10 cellular contexts compared by ENCODE assay signal in genomic region chr10:23362879-23363787, GRCh38.
DNase-seq lines count a peak whose midpoint lies in the region; ATAC-seq and TF ChIP-seq lines count a peak whose summit lies in the region.
"Had no signal": no experiment of that assay in that cellular context is flagged by ENCODE, and none has a peak within 500 bp of the region (broad histone marks: within the 10 kb centered on the region; RNA-seq: fewer than 3 reads in every experiment).

No MANE protein-coding gene starts in this region.

- H3K4me1 ChIP-seq in MM.1S (ENCODE audit: low read length), result peaks cover 4% of the 10 kb centered on the region; the same call in 1 of the 2 replicates
- H3K4me1 ChIP-seq: neural progenitor cell had no signal

- H3K4me3 ChIP-seq in MM.1S (ENCODE audit: low read length), result no peak overlapping the region
- H3K4me3 ChIP-seq: neural progenitor cell had no signal

- H3K9ac ChIP-seq in MM.1S (ENCODE audit: low read length), result no peak overlapping the region
- H3K9ac ChIP-seq: neural progenitor cell had no signal

- no peak overlapping the region for H2AFZ ChIP-seq in MM.1S (ENCODE audit: low read length)
- H2AFZ ChIP-seq: neural progenitor cell had no signal

- peak; percentile 37 for DNase-seq in stimulated activated CD4-positive, alpha-beta T cell treated with anti-CD3 and anti-CD28 coated beads, Interleukin-12 subunit alpha, Interleukin-12 subunit beta, amount 100 ng/mL, for 4 hours
- DNase-seq in stimulated activated CD4-positive, alpha-beta T cell treated with anti-CD3 and anti-CD28 coated beads, Interleukin-2, amount 100 ng/mL, for 48 hours, result no peak
- DNase-seq in activated T-cell treated with anti-CD3 and anti-CD28 coated beads, Interleukin-2, amount 50 U/mL, for 1 hour, result peak; percentile 36
- DNase-seq in MM.1S (no peak), NCI-H774 (lab: John Stamatoyannopoulos, UW) (no peak), NK-92 (lab: John Stamatoyannopoulos, UW; ENCODE audit: unreplicated experiment) (no peak), SIG-M5 (lab: John Stamatoyannopoulos, UW) (no peak)
- DNase-seq: activated gamma-delta T cell treated with Interleukin-2 at 50 U/mL for 16 hours had no signal

- peak; percentile 36 for ATAC-seq in HG03095 (IDR thresholded peaks at IDR 0.05; ENCODE audit: unreplicated experiment)

- no peaks in the 10 kb centered on the region for H3K9me3 ChIP-seq in MM.1S (replicated peaks; ENCODE audit: insufficient read depth, low read length)

- no peaks in the 10 kb centered on the region for H3K27me3 ChIP-seq in MM.1S (replicated peaks; ENCODE audit: insufficient read depth, low read length)
- H3K27me3 ChIP-seq: neural progenitor cell had no signal

- no peak for TF ChIP-seq CTCF in MM.1S (IDR thresholded peaks at IDR 0.05; ENCODE audit: low read length)

- H3K79me2 ChIP-seq in MM.1S (ENCODE audit: low read length), result no peaks in the 10 kb centered on the region

- H3K4me2 ChIP-seq in MM.1S (ENCODE audit: low read depth, low read length), result no peak overlapping the region
- H3K4me2 ChIP-seq: neural progenitor cell had no signal

- no peaks in the 10 kb centered on the region for H3F3A ChIP-seq in MM.1S (ENCODE audit: insufficient read depth, low read length)

- H3K9me2 ChIP-seq in MM.1S (replicated peaks; ENCODE audit: insufficient read depth, low read length), result no peaks in the 10 kb centered on the region

- H3K27ac ChIP-seq in MM.1S (ENCODE audit: low read length), result no peak overlapping the region
- H3K27ac ChIP-seq: neural progenitor cell had no signal

- H3K36me3 ChIP-seq in MM.1S (replicated peaks; ENCODE audit: insufficient read depth, low read length), result no peaks in the 10 kb centered on the region
- H3K36me3 ChIP-seq: neural progenitor cell had no signal

- no peaks in the 10 kb centered on the region for H4K20me1 ChIP-seq in MM.1S (ENCODE audit: insufficient read depth, low read length)

Comparison
In these comparisons a context has a peak if more than half of its experiments do, and no peak if none do; other contexts are left out.
1. DNase-seq: peak in stimulated activated CD4-positive, alpha-beta T cell treated with anti-CD3 and anti-CD28 coated beads, Interleukin-12 subunit alpha, Interleukin-12 subunit beta, amount 100 ng/mL, for 4 hours (single experiment) and activated T-cell treated with anti-CD3 and anti-CD28 coated beads, Interleukin-2, amount 50 U/mL, for 1 hour (single experiment); none in stimulated activated CD4-positive, alpha-beta T cell treated with anti-CD3 and anti-CD28 coated beads, Interleukin-2, amount 100 ng/mL, for 48 hours (0 of 2), MM.1S (single experiment), NCI-H774 (single experiment), NK-92 (single experiment) and SIG-M5 (single experiment).